Comparison of ENCODE assay signal across 1 cellular context in the genomic region with DNA sequence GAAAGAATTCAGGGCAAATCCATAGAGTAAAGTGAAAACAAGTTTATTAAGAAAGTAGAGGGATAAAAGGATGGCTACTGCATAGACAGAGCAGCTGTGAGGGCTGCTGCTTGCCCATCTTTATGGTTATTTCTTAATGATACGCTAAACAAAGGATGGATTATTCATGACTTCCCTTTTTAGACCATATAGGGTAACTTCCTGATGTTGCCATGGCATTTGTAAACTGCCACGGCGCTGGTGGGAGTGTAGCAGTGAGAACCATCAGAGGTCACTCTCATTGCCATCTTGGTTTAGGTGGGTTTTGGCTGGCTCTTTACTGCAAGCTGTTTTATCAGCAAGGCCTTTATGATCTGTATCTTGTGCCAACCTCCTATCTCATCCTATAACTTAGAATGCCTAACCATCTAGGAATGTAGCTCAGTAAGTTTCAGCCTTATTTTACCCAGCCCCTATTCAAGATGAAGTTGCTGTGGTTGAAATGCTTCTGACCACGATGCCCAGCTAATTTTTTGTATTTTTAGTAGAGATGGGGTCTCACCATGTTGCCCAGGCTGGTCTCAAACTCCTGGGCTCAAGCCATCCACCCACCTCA.
TF ChIP-seq lines count a peak whose summit lies in the region.

No MANE protein-coding gene starts in this region.

TF ChIP-seq in K562, 482 proteins besides CTCF, POLR2A, EP300 and RAD21 (continued from another document):
- TF ChIP-seq, protein P1, sequence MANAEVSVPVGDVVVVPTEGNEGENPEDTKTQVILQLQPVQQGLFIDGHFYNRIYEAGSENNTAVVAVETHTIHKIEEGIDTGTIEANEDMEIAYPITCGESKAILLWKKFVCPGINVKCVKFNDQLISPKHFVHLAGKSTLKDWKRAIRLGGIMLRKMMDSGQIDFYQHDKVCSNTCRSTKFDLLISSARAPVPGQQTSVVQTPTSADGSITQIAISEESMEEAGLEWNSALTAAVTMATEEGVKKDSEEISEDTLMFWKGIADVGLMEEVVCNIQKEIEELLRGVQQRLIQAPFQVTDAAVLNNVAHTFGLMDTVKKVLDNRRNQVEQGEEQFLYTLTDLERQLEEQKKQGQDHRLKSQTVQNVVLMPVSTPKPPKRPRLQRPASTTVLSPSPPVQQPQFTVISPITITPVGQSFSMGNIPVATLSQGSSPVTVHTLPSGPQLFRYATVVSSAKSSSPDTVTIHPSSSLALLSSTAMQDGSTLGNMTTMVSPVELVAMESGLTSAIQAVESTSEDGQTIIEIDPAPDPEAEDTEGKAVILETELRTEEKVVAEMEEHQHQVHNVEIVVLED (CRISPR knock-in tag; IDR thresholded peaks at IDR 0.05): no peak
- TF ChIP-seq SRF (CRISPR knock-in tag; IDR thresholded peaks at IDR 0.05) (peak in 1 of 2 experiments; percentile 79; a peak in 1 of 4 replicates), RFX1 (IDR thresholded peaks at IDR 0.05) (peak; percentile 54), TCF3 (CRISPR knock-in tag; IDR thresholded peaks at IDR 0.05) (no peak), MAFF (IDR thresholded peaks at IDR 0.05; ENCODE audit: low read length) (no peak), CTBP1 (IDR thresholded peaks at IDR 0.05; ENCODE audit: borderline replicate concordance) (no peak)
- TF ChIP-seq, protein P2, sequence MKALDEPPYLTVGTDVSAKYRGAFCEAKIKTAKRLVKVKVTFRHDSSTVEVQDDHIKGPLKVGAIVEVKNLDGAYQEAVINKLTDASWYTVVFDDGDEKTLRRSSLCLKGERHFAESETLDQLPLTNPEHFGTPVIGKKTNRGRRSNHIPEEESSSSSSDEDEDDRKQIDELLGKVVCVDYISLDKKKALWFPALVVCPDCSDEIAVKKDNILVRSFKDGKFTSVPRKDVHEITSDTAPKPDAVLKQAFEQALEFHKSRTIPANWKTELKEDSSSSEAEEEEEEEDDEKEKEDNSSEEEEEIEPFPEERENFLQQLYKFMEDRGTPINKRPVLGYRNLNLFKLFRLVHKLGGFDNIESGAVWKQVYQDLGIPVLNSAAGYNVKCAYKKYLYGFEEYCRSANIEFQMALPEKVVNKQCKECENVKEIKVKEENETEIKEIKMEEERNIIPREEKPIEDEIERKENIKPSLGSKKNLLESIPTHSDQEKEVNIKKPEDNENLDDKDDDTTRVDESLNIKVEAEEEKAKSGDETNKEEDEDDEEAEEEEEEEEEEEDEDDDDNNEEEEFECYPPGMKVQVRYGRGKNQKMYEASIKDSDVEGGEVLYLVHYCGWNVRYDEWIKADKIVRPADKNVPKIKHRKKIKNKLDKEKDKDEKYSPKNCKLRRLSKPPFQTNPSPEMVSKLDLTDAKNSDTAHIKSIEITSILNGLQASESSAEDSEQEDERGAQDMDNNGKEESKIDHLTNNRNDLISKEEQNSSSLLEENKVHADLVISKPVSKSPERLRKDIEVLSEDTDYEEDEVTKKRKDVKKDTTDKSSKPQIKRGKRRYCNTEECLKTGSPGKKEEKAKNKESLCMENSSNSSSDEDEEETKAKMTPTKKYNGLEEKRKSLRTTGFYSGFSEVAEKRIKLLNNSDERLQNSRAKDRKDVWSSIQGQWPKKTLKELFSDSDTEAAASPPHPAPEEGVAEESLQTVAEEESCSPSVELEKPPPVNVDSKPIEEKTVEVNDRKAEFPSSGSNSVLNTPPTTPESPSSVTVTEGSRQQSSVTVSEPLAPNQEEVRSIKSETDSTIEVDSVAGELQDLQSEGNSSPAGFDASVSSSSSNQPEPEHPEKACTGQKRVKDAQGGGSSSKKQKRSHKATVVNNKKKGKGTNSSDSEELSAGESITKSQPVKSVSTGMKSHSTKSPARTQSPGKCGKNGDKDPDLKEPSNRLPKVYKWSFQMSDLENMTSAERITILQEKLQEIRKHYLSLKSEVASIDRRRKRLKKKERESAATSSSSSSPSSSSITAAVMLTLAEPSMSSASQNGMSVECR (CRISPR knock-in tag; IDR thresholded peaks at IDR 0.05): no peak
